Comparison of ENCODE assay signal across 12 cellular contexts in the genomic region with DNA sequence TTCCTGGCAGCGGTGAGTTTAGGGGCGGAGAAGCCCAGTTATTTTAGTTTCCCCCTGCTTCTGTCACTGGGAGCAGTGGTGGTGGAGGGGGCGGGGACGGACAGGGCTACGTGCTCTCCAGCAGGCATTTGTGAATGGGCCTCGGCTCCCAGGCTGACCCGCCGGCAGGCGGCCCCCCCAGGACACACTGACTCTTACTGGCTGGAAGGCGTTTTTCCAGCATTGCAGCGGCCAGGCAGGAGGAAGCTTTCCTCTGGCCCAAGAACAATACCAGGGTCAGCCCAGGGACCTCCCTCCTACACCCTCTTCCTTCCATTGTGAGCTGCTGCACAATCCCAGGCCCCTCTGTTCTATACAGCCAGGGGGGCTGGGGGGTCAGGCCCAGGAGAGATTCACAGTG.
A peak's percentile ranks its signal among the peaks of the same experiment; 100 is the strongest.
DNase-seq lines count a peak whose midpoint lies in the region; ATAC-seq lines count a peak whose summit lies in the region.
"Had no signal": no experiment of that assay in that cellular context is flagged by ENCODE, and none has a peak within 500 bp of the region (broad histone marks: within the 10 kb centered on the region; RNA-seq: fewer than 3 reads in every experiment).

No MANE protein-coding gene starts in this region.

- H3K36me3 ChIP-seq in aorta (ENCODE audit: control insufficient read depth in 1 of 2, insufficient read depth in 2 of 2, low read length in 1 of 2): no peaks in the 10 kb centered on the region
- no peaks in the 10 kb centered on the region for H3K36me3 ChIP-seq in HAP-1 (replicated peaks)

- 21% methylated on average over 11 of the region's 11 CpGs for WGBS in right cardiac atrium
- 6 to 20% methylated on average over 11 of the region's 11 CpGs for WGBS in aorta, 2 donors

- H3K27ac ChIP-seq in right cardiac atrium (ENCODE audit: low read length) (peak overlapping the region; percentile 93), aorta (ENCODE audit: low read depth in 1 of 2, low read length in 2 of 2) (peak overlapping the region; percentile 32 to 85)

- intact Hi-C loops in right cardiac atrium (cut with DNase I): loop anchor here in 3 of 4 donors (5.0 to 10.0 kb wide), 4 partner anchors 94 to 266 kb away; no protein-coding TSS in a partner anchor
- intact Hi-C loops in aorta (cut with DNase I): loop anchor here in 1 of 2 donors (5.0 kb wide), 2 partner anchors 66 to 86 kb away; no protein-coding TSS in a partner anchor

- ATAC-seq in right cardiac atrium (peak; percentile 95), aorta (ENCODE audit: low FRiP score) (peak; percentile 92), HG03095 (IDR thresholded peaks at IDR 0.05; ENCODE audit: unreplicated experiment) (no peak)

- H3K27me3 ChIP-seq in right cardiac atrium (ENCODE audit: control insufficient read depth, insufficient read depth) (no peaks in the 10 kb centered on the region), aorta (ENCODE audit: control insufficient read depth in 1 of 2, insufficient read depth in 2 of 2, low read length in 1 of 2) (no peaks in the 10 kb centered on the region), HAP-1 (ENCODE audit: low read depth) (no peaks in the 10 kb centered on the region)

- DNase-seq in dermis microvascular lymphatic vessel endothelial cell (ENCODE audit: low read depth in 2 of 2) (peak; percentile 80 to 96), right cardiac atrium (peak; percentile 95 to 98 (median 97)), pons (ENCODE audit: low spot score) (peak; percentile 68), aorta (peak; percentile 95), DMS153 (lab: John Stamatoyannopoulos, UW) (no peak), epidermal melanocyte (ENCODE audit: insufficient read length, low spot score) (no peak), HAP-1 (ENCODE audit: low spot score in 2 of 2) (no peak)
- DNase-seq: activated CD4-positive, CD25-positive, alpha-beta regulatory T cell treated with anti-CD3 and anti-CD28 coated beads, Interleukin-2, amount 50 U/mL, for 72 hours; activated naive CD8-positive, alpha-beta T cell treated with anti-CD3 and anti-CD28 coated beads, Interleukin-2, amount 10 ng/mL, durations not matched to agents 7 days and 5 days; CD4-positive, alpha-beta memory T cell; HFFc6 had no signal

- H3K4me1 ChIP-seq in right cardiac atrium (ENCODE audit: control insufficient read depth, insufficient read depth, low read length) (peaks cover 24% of the 10 kb centered on the region), aorta (ENCODE audit: control insufficient read depth in 1 of 2, insufficient read depth in 2 of 2, low read length in 2 of 2) (peaks cover 1 to 5% of the 10 kb centered on the region in 2 donors), HAP-1 (no peaks in the 10 kb centered on the region)

- H3K9me3 ChIP-seq in right cardiac atrium (ENCODE audit: control insufficient read depth, low read length) (no peaks in the 10 kb centered on the region), aorta (ENCODE audit: control insufficient read depth, low read length) (no peaks in the 10 kb centered on the region), HAP-1 (no peaks in the 10 kb centered on the region)

- H3K4me3 ChIP-seq in right cardiac atrium (ENCODE audit: low read length) (no peak overlapping the region), aorta (ENCODE audit: low read length in 2 of 2) (no peak overlapping the region), HAP-1 (no peak overlapping the region)

- in situ Hi-C loops in HAP-1 (cut with MboI; ENCODE audit: low sequenced_read_pairs): no loop called here

Comparison
In these comparisons a context has a peak if more than half of its experiments do, and no peak if none do; other contexts are left out.
1. DNase-seq: peak in dermis microvascular lymphatic vessel endothelial cell (2 of 2), right cardiac atrium (3 of 3), pons (single experiment) and aorta (2 of 2); none in DMS153 (single experiment), epidermal melanocyte (single experiment) and HAP-1 (0 of 2).